8 cellular contexts compared by ENCODE assay signal in the genomic region with DNA sequence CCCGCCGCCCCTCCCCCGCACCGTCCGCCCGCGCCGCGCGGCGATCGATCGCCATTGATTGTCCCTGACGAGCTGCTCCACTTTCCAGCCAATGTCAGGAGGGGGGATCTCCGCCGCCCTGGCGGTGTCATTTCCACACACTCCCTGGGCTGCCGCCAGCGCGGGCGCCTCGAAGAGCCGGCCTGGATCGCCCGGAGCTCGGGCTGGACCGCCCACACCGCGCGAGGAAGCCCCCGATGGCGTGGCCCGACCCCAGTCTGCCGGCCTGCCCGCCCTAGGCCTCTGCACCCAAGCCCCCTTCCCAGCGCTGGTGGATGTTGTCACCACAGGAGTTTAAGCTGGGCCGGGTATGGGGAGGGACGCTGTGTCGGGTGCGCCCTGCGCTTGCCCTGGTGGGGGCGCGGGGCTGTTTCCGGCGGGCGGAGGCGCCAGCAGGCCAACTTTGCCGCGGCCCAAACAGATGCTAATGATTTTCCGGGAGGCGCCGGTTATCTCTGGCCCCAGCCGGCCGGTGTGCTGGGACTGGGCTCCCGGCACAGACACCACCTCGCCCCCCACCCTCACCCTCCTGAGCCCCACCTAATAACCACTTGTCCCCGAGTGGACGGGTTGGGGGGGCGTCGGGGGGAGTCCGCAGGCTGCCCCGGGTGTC. TPM values are rescaled to one million over a fixed set of nuclear protein-coding genes. Genes with fewer than 3 reads are reported as not detected.
DNase-seq lines count a peak whose midpoint lies in the region; ATAC-seq and TF ChIP-seq lines count a peak whose summit lies in the region.

No MANE protein-coding gene starts in this region.

- peak overlapping the region; percentile 71 to 89 (median 83) for H3K9ac ChIP-seq in subcutaneous abdominal adipose tissue (ENCODE audit: low read length in 5 of 5)

- peaks cover 0 to 1% (median 0%) of the 10 kb centered on the region in 5 donors for H3K36me3 ChIP-seq in subcutaneous abdominal adipose tissue (ENCODE audit: control insufficient read depth in 5 of 5, insufficient read depth in 5 of 5, low read length in 5 of 5)

- H3K4me3 ChIP-seq in GM08714 (ENCODE audit: low read length), result peak overlapping the region; percentile 26; the same call in 1 of the 2 replicates
- no peak overlapping the region for H3K4me3 ChIP-seq in epithelial cell of esophagus (ENCODE audit: low read length)
- H3K4me3 ChIP-seq in subcutaneous abdominal adipose tissue (ENCODE audit: low read depth in 1 of 5, low read length in 5 of 5), result peak overlapping the region; percentile 59 to 71 (median 69)

- peak overlapping the region; percentile 97 for H3K27ac ChIP-seq in subcutaneous abdominal adipose tissue (ENCODE audit: low read depth, low read length)

- peak; percentile 36 for ATAC-seq in HG02642 (IDR thresholded peaks at IDR 0.05; ENCODE audit: poor library complexity, unreplicated experiment)

- H3K27me3 ChIP-seq in subcutaneous abdominal adipose tissue (ENCODE audit: control insufficient read depth in 5 of 5, insufficient read depth in 4 of 5, low read length in 5 of 5), result no peaks in the 10 kb centered on the region

- no peaks in the 10 kb centered on the region for H3K9me3 ChIP-seq in subcutaneous abdominal adipose tissue (ENCODE audit: control insufficient read depth in 5 of 5, low read length in 5 of 5)

- no peak for TF ChIP-seq CTCF in epithelial cell of esophagus (IDR thresholded peaks at IDR 0.05; ENCODE audit: insufficient read depth, low read depth, low read length, missing control alignments)

- DNase-seq in NCI-H2227 (lab: John Stamatoyannopoulos, UW; ENCODE audit: unreplicated experiment) (peak; percentile 76), epithelial cell of esophagus (ENCODE audit: low read depth) (peak; percentile 52), mesenteric fat pad (ENCODE audit: low spot score) (peak; percentile 95), LoVo (ENCODE audit: low spot score) (no peak)
- peak; percentile 78 for DNase-seq in activated CD8-positive, alpha-beta memory T cell treated with anti-CD3 and anti-CD28 coated beads for 24 hours

- H3K4me1 ChIP-seq in subcutaneous abdominal adipose tissue (ENCODE audit: control insufficient read depth in 5 of 5, insufficient read depth in 5 of 5, low read length in 5 of 5), result peaks cover 22 to 65% (median 59%) of the 10 kb centered on the region in 5 donors

RNA-seq across cellular contexts. Expression of a gene that starts 10.6 kb away (rescaled TPM):
- 33.0 TPM for total RNA-seq in mesenteric fat pad
